11 cellular contexts compared by ENCODE assay signal in the genomic region with DNA sequence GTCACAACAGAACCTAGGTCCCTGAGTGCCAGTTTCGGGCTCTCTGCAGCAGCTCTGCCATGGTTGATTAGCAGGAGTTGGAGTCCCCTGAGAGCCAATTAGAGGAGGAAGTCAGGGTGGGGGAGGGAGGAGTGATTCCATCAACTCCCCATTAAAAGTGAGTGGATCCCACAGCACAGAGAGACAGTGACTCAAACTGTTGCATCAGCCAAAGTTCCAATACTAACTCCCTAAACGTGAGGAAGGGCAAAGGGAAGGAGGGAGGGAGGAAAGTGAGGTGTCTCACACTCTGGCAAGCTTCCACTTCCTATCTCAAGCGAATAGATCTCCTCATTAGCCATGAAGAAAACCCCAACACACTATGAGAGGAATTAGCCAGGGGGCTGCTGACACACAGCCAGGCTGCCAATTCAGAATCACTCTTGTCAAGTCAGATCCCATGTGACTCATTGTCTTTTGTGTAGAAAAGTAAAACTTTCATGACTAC. TPM values are rescaled to one million over a fixed set of nuclear protein-coding genes. Genes with fewer than 3 reads are reported as not detected.
A peak's percentile ranks its signal among the peaks of the same experiment; 100 is the strongest.
DNase-seq lines count a peak whose midpoint lies in the region; ATAC-seq, FAIRE-seq and TF ChIP-seq lines count a peak whose summit lies in the region.
"Had no signal": no experiment of that assay in that cellular context is flagged by ENCODE, and none has a peak within 500 bp of the region (broad histone marks: within the 10 kb centered on the region; RNA-seq: fewer than 3 reads in every experiment).

No MANE protein-coding gene starts in this region.

- H3F3A ChIP-seq in GM23248 (ENCODE audit: insufficient read depth): peaks cover 6% of the 10 kb centered on the region; the same call in 1 of the 2 replicates

- DNase-seq in GM23248: peak; percentile 85
- peak; percentile 32 for DNase-seq in RCC 7860 (ENCODE audit: low spot score)
- peak; percentile 15 to 33 for DNase-seq in fibroblast of lung (ENCODE audit: low read depth in 2 of 2)
- DNase-seq in KG1 (lab: John Stamatoyannopoulos, UW): no peak
- DNase-seq in medulla oblongata (ENCODE audit: extremely low spot score): no peak
- DNase-seq: cerebellar nuclear complex, hypothalamus, NCI-H2107 had no signal

- H3K27ac ChIP-seq in GM23248: peak overlapping the region; percentile 42
- no peak overlapping the region for H3K27ac ChIP-seq in fibroblast of lung (ENCODE audit: insufficient read depth, low read length)

- FAIRE-seq in RCC 7860 (lab: Jason Lieb, UNC): no peak

- in situ Hi-C loops in GM23248 (cut with MboI): no loop called here

- H3K4me1 ChIP-seq in GM23248 (ENCODE audit: insufficient read depth) (peaks cover 13% of the 10 kb centered on the region), fibroblast of lung (ENCODE audit: control insufficient read depth, extremely low read depth, insufficient read depth, low read length) (no peaks in the 10 kb centered on the region), skeletal muscle satellite cell (ENCODE audit: control insufficient read depth, insufficient read depth, low read length) (peaks cover 10% of the 10 kb centered on the region)

- no peak for ATAC-seq in activated T-helper 17 cell treated with anti-CD3 and anti-CD28 coated beads, Interleukin-2, amount 50 U/mL, for 72 hours (replicated peaks)
- ATAC-seq: natural killer cell treated with Interleukin-12 subunit alpha and Interleukin-12 subunit beta and Interleukin-15 and Interleukin-18, amount 100 ng/mL, for 72 hours had no signal

- no peak overlapping the region for H3K4me3 ChIP-seq in GM23248
- H3K4me3 ChIP-seq in fibroblast of lung (replicated peaks in 1 of 4; ENCODE audit: control extremely low read depth in 1 of 4, insufficient read depth in 1 of 4, low read depth in 3 of 4, low read length in 4 of 4): no peak overlapping the region
- peak overlapping the region; percentile 37 for H3K4me3 ChIP-seq in skeletal muscle satellite cell (ENCODE audit: low read length)

- H3K27me3 ChIP-seq in GM23248 (replicated peaks; ENCODE audit: insufficient read depth) (no peaks in the 10 kb centered on the region), fibroblast of lung (ENCODE audit: control insufficient read depth, insufficient read depth, low read length) (no peaks in the 10 kb centered on the region), skeletal muscle satellite cell (ENCODE audit: control insufficient read depth, insufficient read depth, low read length) (no peaks in the 10 kb centered on the region)

- H3K9me3 ChIP-seq in GM23248 (ENCODE audit: low read depth) (no peaks in the 10 kb centered on the region), fibroblast of lung (ENCODE audit: control insufficient read depth, insufficient read depth, low read depth, low read length) (no peaks in the 10 kb centered on the region), skeletal muscle satellite cell (replicated peaks; ENCODE audit: low read length) (no peaks in the 10 kb centered on the region)

- WGBS in GM23248 (ENCODE audit: low coverage in 1 of 2, low lambda C conversion rate in 2 of 2, missing lambda C conversion rate in 2 of 2), 2 experiments: 15 to 22% methylated on average over 3 of the region's 3 CpGs

- no peaks in the 10 kb centered on the region for H3K36me3 Mint-ChIP-seq in activated T-helper 17 cell treated with anti-CD3 and anti-CD28 coated beads, Interleukin-2, amount 50 U/mL, for 72 hours (ENCODE audit: low read depth)
- H3K36me3 Mint-ChIP-seq: natural killer cell treated with Interleukin-12 subunit alpha and Interleukin-12 subunit beta and Interleukin-15 and Interleukin-18, amount 100 ng/mL, for 72 hours had no signal

- no peaks in the 10 kb centered on the region for H3K9me3 Mint-ChIP-seq in activated T-helper 17 cell treated with anti-CD3 and anti-CD28 coated beads, Interleukin-2, amount 50 U/mL, for 72 hours
- H3K9me3 Mint-ChIP-seq: natural killer cell treated with Interleukin-12 subunit alpha and Interleukin-12 subunit beta and Interleukin-15 and Interleukin-18, amount 100 ng/mL, for 72 hours had no signal

- no peaks in the 10 kb centered on the region for H3K79me2 ChIP-seq in GM23248 (ENCODE audit: insufficient read depth)
- H3K79me2 ChIP-seq in fibroblast of lung (ENCODE audit: control insufficient read depth, insufficient read depth, low read length): no peaks in the 10 kb centered on the region

- peak overlapping the region; percentile 92 for H2AFZ ChIP-seq in GM23248
- H2AFZ ChIP-seq in fibroblast of lung (ENCODE audit: low read length): peak overlapping the region; percentile 26

- H3K4me3 Mint-ChIP-seq in activated T-helper 17 cell treated with anti-CD3 and anti-CD28 coated beads, Interleukin-2, amount 50 U/mL, for 72 hours: no peak overlapping the region
- H3K4me3 Mint-ChIP-seq: natural killer cell treated with Interleukin-12 subunit alpha and Interleukin-12 subunit beta and Interleukin-15 and Interleukin-18, amount 100 ng/mL, for 72 hours had no signal

- H3K36me3 ChIP-seq in GM23248 (ENCODE audit: low read depth): no peaks in the 10 kb centered on the region
- no peaks in the 10 kb centered on the region for H3K36me3 ChIP-seq in fibroblast of lung (ENCODE audit: control insufficient read depth, insufficient read depth, low read length)
- no peaks in the 10 kb centered on the region for H3K36me3 ChIP-seq in skeletal muscle satellite cell (ENCODE audit: insufficient read depth, low read length)

- H3K27ac Mint-ChIP-seq in activated T-helper 17 cell treated with anti-CD3 and anti-CD28 coated beads, Interleukin-2, amount 50 U/mL, for 72 hours: no peak overlapping the region
- H3K27ac Mint-ChIP-seq: natural killer cell treated with Interleukin-12 subunit alpha and Interleukin-12 subunit beta and Interleukin-15 and Interleukin-18, amount 100 ng/mL, for 72 hours had no signal

- H3K4me1 Mint-ChIP-seq in activated T-helper 17 cell treated with anti-CD3 and anti-CD28 coated beads, Interleukin-2, amount 50 U/mL, for 72 hours: no peaks in the 10 kb centered on the region

- no peaks in the 10 kb centered on the region for H4K20me1 ChIP-seq in GM23248 (ENCODE audit: insufficient read depth)
- H4K20me1 ChIP-seq in fibroblast of lung (ENCODE audit: control insufficient read depth, extremely low read depth, insufficient read depth, low read length): no peaks in the 10 kb centered on the region

- no peaks in the 10 kb centered on the region for H3K27me3 Mint-ChIP-seq in activated T-helper 17 cell treated with anti-CD3 and anti-CD28 coated beads, Interleukin-2, amount 50 U/mL, for 72 hours
- H3K27me3 Mint-ChIP-seq: natural killer cell treated with Interleukin-12 subunit alpha and Interleukin-12 subunit beta and Interleukin-15 and Interleukin-18, amount 100 ng/mL, for 72 hours had no signal

- 0 out of 2 replicates have a peak overlapping the region, but pooled peaks have one; percentile 16 for H3K9ac ChIP-seq in GM23248
- no peak overlapping the region for H3K9ac ChIP-seq in fibroblast of lung (ENCODE audit: insufficient read depth, low read length)
- H3K9ac ChIP-seq in skeletal muscle satellite cell (ENCODE audit: low read depth, low read length): no peak overlapping the region

- H3K4me2 ChIP-seq in GM23248 (ENCODE audit: unreplicated experiment) (peak overlapping the region; percentile 32), fibroblast of lung (ENCODE audit: extremely low read depth, insufficient read depth, low read length) (no peak overlapping the region), skeletal muscle satellite cell (ENCODE audit: low read length) (peak overlapping the region; percentile 43)

- H3K9me2 ChIP-seq in GM23248 (ENCODE audit: insufficient read depth): no peaks in the 10 kb centered on the region

- no peak for TF ChIP-seq CTCF in fibroblast of lung (conservative IDR thresholded peaks at IDR 0.05 in 1 of 2, IDR thresholded peaks at IDR 0.05 in 1 of 2; ENCODE audit: low read depth in 1 of 2, low read length in 2 of 2)

RNA-seq across cellular contexts. Expression of a gene that starts 23.6 kb away (rescaled TPM):
- total RNA-seq in GM23248 (2014; rRNA removed; shearing (Covaris generic)): not detected in 2 replicates
- not detected in 2 replicates for polyA plus RNA-seq in GM23248 (2016; fragmentation: Nextera tagmentation; extraction: Ambion mirVana)
- not detected in 2 replicates for total RNA-seq in fibroblast of lung
- polyA plus RNA-seq in fibroblast of lung: not detected in 2 replicates
- not detected in 2 replicates for polyA plus RNA-seq in fibroblast of lung (2012)
- not detected in 2 replicates for polyA minus RNA-seq in fibroblast of lung (ENCODE audit: low replicate concordance)
- total RNA-seq in skeletal muscle satellite cell (2012; rRNA removed): not detected in 2 replicates
- total RNA-seq in activated T-helper 17 cell treated with anti-CD3 and anti-CD28 coated beads, Interleukin-2, amount 50 U/mL, for 72 hours: not detected
- total RNA-seq: natural killer cell treated with Interleukin-12 subunit alpha and Interleukin-12 subunit beta and Interleukin-15 and Interleukin-18, amount 100 ng/mL, for 72 hours had no signal

RNA-seq across cellular contexts. Expression of a gene that starts 33.9 kb away (rescaled TPM):
- total RNA-seq in GM23248 (2014; rRNA removed; shearing (Covaris generic)): not detected in 2 replicates
- not detected in 2 replicates for polyA plus RNA-seq in GM23248 (2016; fragmentation: Nextera tagmentation; extraction: Ambion mirVana)
- total RNA-seq in fibroblast of lung: not detected in 2 replicates
- polyA plus RNA-seq in fibroblast of lung: not detected in 2 replicates
- polyA plus RNA-seq in fibroblast of lung (2012): not detected in 2 replicates
- polyA minus RNA-seq in fibroblast of lung (ENCODE audit: low replicate concordance): not detected in 2 replicates
- total RNA-seq in skeletal muscle satellite cell (2012; rRNA removed): not detected in 2 replicates
- total RNA-seq in activated T-helper 17 cell treated with anti-CD3 and anti-CD28 coated beads, Interleukin-2, amount 50 U/mL, for 72 hours: not detected
- total RNA-seq: natural killer cell treated with Interleukin-12 subunit alpha and Interleukin-12 subunit beta and Interleukin-15 and Interleukin-18, amount 100 ng/mL, for 72 hours had no signal

RNA-seq across cellular contexts. Expression of a gene that starts 39.2 kb away (rescaled TPM):
- total RNA-seq in GM23248 (2014; rRNA removed; shearing (Covaris generic)): not detected in 2 replicates
- polyA plus RNA-seq in GM23248 (2016; fragmentation: Nextera tagmentation; extraction: Ambion mirVana) (not detected in 2 replicates), fibroblast of lung (not detected in 2 replicates)
- total RNA-seq in fibroblast of lung: not detected in 2 replicates
- polyA plus RNA-seq in fibroblast of lung (2012): not detected in 2 replicates
- not detected in 2 replicates for polyA minus RNA-seq in fibroblast of lung (ENCODE audit: low replicate concordance)
- not detected in 2 replicates for total RNA-seq in skeletal muscle satellite cell (2012; rRNA removed)
- not detected for total RNA-seq in activated T-helper 17 cell treated with anti-CD3 and anti-CD28 coated beads, Interleukin-2, amount 50 U/mL, for 72 hours
- total RNA-seq: natural killer cell treated with Interleukin-12 subunit alpha and Interleukin-12 subunit beta and Interleukin-15 and Interleukin-18, amount 100 ng/mL, for 72 hours had no signal

RNA-seq across cellular contexts. Expression of a gene that starts 43.1 kb away (rescaled TPM):
- total RNA-seq in GM23248 (2014; rRNA removed; shearing (Covaris generic)): 11.7 and 18.5 TPM in 2 replicates
- polyA plus RNA-seq in GM23248 (2016; fragmentation: Nextera tagmentation; extraction: Ambion mirVana): 14.7 and 16.2 TPM in 2 replicates
- total RNA-seq in fibroblast of lung: 20.0 and 22.0 TPM in 2 replicates
- polyA plus RNA-seq in fibroblast of lung: 20.3 and 22.4 TPM in 2 replicates
- 16.0 and 16.7 TPM in 2 replicates for polyA plus RNA-seq in fibroblast of lung (2012)
- polyA minus RNA-seq in fibroblast of lung (ENCODE audit: low replicate concordance): 10.6 and 17.0 TPM in 2 replicates
- 12.7 and 12.9 TPM in 2 replicates for total RNA-seq in skeletal muscle satellite cell (2012; rRNA removed)
- 10 to 100 TPM in 1 of 2 donors, 1 to 10 TPM in 1; 6.9 to 18.0 TPM for total RNA-seq in activated T-helper 17 cell treated with anti-CD3 and anti-CD28 coated beads, Interleukin-2, amount 50 U/mL, for 72 hours

Comparison
In these comparisons a context has a peak if more than half of its experiments do, and no peak if none do; other contexts are left out.
1. DNase-seq: peak in GM23248 (single experiment), RCC 7860 (single experiment) and fibroblast of lung (2 of 2); none in KG1 (single experiment) and medulla oblongata (single experiment).